Comparison of ENCODE assay signal across 12 cellular contexts in the genomic region with DNA sequence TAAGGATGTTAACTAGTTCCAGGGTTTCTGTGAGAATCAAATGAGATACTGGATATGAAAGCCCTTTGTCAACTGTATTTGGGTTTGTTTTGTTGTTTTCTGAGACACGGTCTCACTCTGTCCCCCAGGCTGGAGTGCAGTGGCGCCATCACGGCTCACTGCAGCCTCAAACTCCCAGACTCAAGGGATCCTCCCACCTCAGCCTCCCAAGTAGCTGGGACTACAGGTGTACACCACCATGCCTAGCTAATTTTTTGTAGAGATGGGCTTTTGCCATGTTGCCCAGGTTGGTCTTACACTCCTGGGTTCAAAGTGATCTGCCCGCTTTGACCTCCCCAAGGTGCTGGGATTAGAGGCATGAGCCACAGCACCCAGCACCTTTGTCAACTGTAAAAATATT. TPM values are rescaled to one million over a fixed set of nuclear protein-coding genes. Genes with fewer than 3 reads are reported as not detected.
DNase-seq lines count a peak whose midpoint lies in the region; ATAC-seq and TF ChIP-seq lines count a peak whose summit lies in the region.
"Had no signal": no experiment of that assay in that cellular context is flagged by ENCODE, and none has a peak within 500 bp of the region (broad histone marks: within the 10 kb centered on the region; RNA-seq: fewer than 3 reads in every experiment).

No MANE protein-coding gene starts in this region.

- CTCF ChIA-PET in CD8-positive, alpha-beta T cell (lab: Charles Lee): interaction anchor here (0.6 to 13.7 kb wide), 8 partner anchors 10 to 231 kb away, joined by 3 to 587 read pairs (median 6); a partner anchor contains a TSS

- H3K4me1 ChIP-seq in CD8-positive, alpha-beta T cell (ENCODE audit: insufficient read depth, low read length): peaks cover 92% of the 10 kb centered on the region
- peaks cover 78 to 82% of the 10 kb centered on the region in 2 experiments for H3K4me1 ChIP-seq in neutrophil (ENCODE audit: control insufficient read depth in 1 of 2, insufficient read depth in 1 of 2, low read depth in 1 of 2, low read length in 1 of 2)

- no peaks in the 10 kb centered on the region for H3K27me3 Mint-ChIP-seq in CD8-positive, alpha-beta T cell (ENCODE audit: low read depth)
- H3K27me3 Mint-ChIP-seq in activated T-helper 17 cell treated with anti-CD3 and anti-CD28 coated beads, Interleukin-2, amount 50 U/mL, for 72 hours: no peaks in the 10 kb centered on the region

- no peaks in the 10 kb centered on the region for H3K27me3 ChIP-seq in CD8-positive, alpha-beta T cell (ENCODE audit: insufficient read depth, low read length)
- H3K27me3 ChIP-seq in HL-60 (ENCODE audit: insufficient read depth, poor library complexity, severe bottlenecking) (no peaks in the 10 kb centered on the region), neutrophil (no peaks in the 10 kb centered on the region)

- H3K36me3 Mint-ChIP-seq in CD8-positive, alpha-beta T cell: peaks cover 58% of the 10 kb centered on the region
- peaks cover 100% of the 10 kb centered on the region for H3K36me3 Mint-ChIP-seq in activated T-helper 17 cell treated with anti-CD3 and anti-CD28 coated beads, Interleukin-2, amount 50 U/mL, for 72 hours (ENCODE audit: low read depth)

- no peak for DNase-seq in CD8-positive, alpha-beta T cell
- DNase-seq in HL-60 (ENCODE audit: low read depth in 1 of 2, low spot score in 1 of 2) (no peak), head of caudate nucleus (no peak)
- DNase-seq: activated gamma-delta T cell; MV-4-11; retina; stimulated activated CD4-positive, alpha-beta T cell treated with anti-CD3 and anti-CD28 coated beads, Interleukin-4, amount 100 ng/mL, for 1 hour; stimulated activated naive CD4-positive, alpha-beta T cell had no signal

- peak overlapping the region; percentile 81 for H3K4me3 Mint-ChIP-seq in CD8-positive, alpha-beta T cell
- H3K4me3 Mint-ChIP-seq in activated T-helper 17 cell treated with anti-CD3 and anti-CD28 coated beads, Interleukin-2, amount 50 U/mL, for 72 hours: peak overlapping the region; percentile 98

- no peaks in the 10 kb centered on the region for H3K9me3 ChIP-seq in CD8-positive, alpha-beta T cell (ENCODE audit: low read length)
- H3K9me3 ChIP-seq in neutrophil: no peaks in the 10 kb centered on the region

- intact Hi-C loops in CD8-positive, alpha-beta T cell (cut with DNase I, micrococcal nuclease): loop anchor here in 1 of 2 experiments (10.0 kb wide), 1 partner anchor 1088 kb away; a partner anchor contains a TSS
- intact Hi-C loops in head of caudate nucleus (cut with DNase I): no loop called here

- H3K27ac Mint-ChIP-seq in CD8-positive, alpha-beta T cell: peak overlapping the region; percentile 95
- peak overlapping the region; percentile 100 for H3K27ac Mint-ChIP-seq in activated T-helper 17 cell treated with anti-CD3 and anti-CD28 coated beads, Interleukin-2, amount 50 U/mL, for 72 hours

- TF ChIP-seq CTCF in CD8-positive, alpha-beta T cell (IDR thresholded peaks at IDR 0.05): no peak
- TF ChIP-seq CTCF in HL-60 (IDR thresholded peaks at IDR 0.05; ENCODE audit: insufficient read depth, low read length) (no peak), neutrophil (IDR thresholded peaks at IDR 0.05) (no peak)

- H3K4me3 ChIP-seq in CD8-positive, alpha-beta T cell (ENCODE audit: low read depth, low read length): peak overlapping the region; percentile 66
- H3K4me3 ChIP-seq in HL-60 (replicated peaks; ENCODE audit: insufficient read depth, low read length) (no peak overlapping the region), neutrophil (ENCODE audit: low read depth in 1 of 2, low read length in 1 of 2) (no peak overlapping the region)

- peaks cover 31% of the 10 kb centered on the region for H3K36me3 ChIP-seq in CD8-positive, alpha-beta T cell (ENCODE audit: insufficient read depth, low read length)
- peaks cover 54% of the 10 kb centered on the region for H3K36me3 ChIP-seq in neutrophil

- H3K27ac ChIP-seq in CD8-positive, alpha-beta T cell (ENCODE audit: low read depth, low read length): peak overlapping the region; percentile 79
- H3K27ac ChIP-seq in HL-60 (replicated peaks): peak overlapping the region; percentile 82
- peak overlapping the region; percentile 100 for H3K27ac ChIP-seq in neutrophil

- H3K9me3 Mint-ChIP-seq in CD8-positive, alpha-beta T cell: no peaks in the 10 kb centered on the region
- no peaks in the 10 kb centered on the region for H3K9me3 Mint-ChIP-seq in activated T-helper 17 cell treated with anti-CD3 and anti-CD28 coated beads, Interleukin-2, amount 50 U/mL, for 72 hours

- ATAC-seq in CD8-positive, alpha-beta T cell: no peak
- ATAC-seq in activated T-helper 17 cell treated with anti-CD3 and anti-CD28 coated beads, Interleukin-2, amount 50 U/mL, for 72 hours (replicated peaks): no peak
- ATAC-seq in GM18867 (IDR thresholded peaks at IDR 0.05; ENCODE audit: unreplicated experiment): no peak
- no peak for ATAC-seq in GM21360 (IDR thresholded peaks at IDR 0.05; ENCODE audit: unreplicated experiment)

- POLR2A ChIA-PET in CD8-positive, alpha-beta T cell (lab: Charles Lee): interaction anchor here (2.0 to 14.4 kb wide), 5 partner anchors 9 to 27 kb away, joined by 5 to 773 read pairs (median 39); a partner anchor contains a TSS

- H3K4me1 Mint-ChIP-seq in CD8-positive, alpha-beta T cell (ENCODE audit: low read depth): peaks cover 88% of the 10 kb centered on the region
- H3K4me1 Mint-ChIP-seq in activated T-helper 17 cell treated with anti-CD3 and anti-CD28 coated beads, Interleukin-2, amount 50 U/mL, for 72 hours: peaks cover 38% of the 10 kb centered on the region

RNA-seq across cellular contexts. Expression of a gene that starts 8.9 kb away (rescaled TPM):
- total RNA-seq in CD8-positive, alpha-beta T cell: 10 to 100 TPM; 45.2 to 59.7 TPM
- 100 to 1,000 TPM; 117 to 147 TPM for total RNA-seq in activated T-helper 17 cell treated with anti-CD3 and anti-CD28 coated beads, Interleukin-2, amount 50 U/mL, for 72 hours

RNA-seq across cellular contexts. Expression of a gene that starts 14.5 kb away (rescaled TPM):
- 10 to 100 TPM; 27.9 to 35.3 TPM for total RNA-seq in CD8-positive, alpha-beta T cell
- 100 to 1,000 TPM in 1 of 2 donors, 10 to 100 TPM in 1; 97.2 to 107 TPM for total RNA-seq in activated T-helper 17 cell treated with anti-CD3 and anti-CD28 coated beads, Interleukin-2, amount 50 U/mL, for 72 hours
